1 cellular context compared by ENCODE assay signal in the genomic region with DNA sequence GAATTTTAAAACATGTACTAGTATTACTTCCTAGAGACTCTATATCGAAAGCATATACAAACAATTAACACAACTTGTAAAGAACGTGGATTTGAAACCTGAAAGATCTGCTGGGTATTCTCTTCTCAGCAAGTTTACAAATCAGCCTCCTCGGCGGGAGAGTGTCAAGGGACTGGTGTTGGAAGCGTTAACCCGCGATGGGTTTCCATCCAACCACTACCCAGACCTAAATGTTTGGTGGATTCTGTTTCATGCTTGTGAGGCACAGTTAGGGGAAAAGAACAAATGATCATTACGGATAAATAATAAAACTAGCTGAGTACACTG.
TF ChIP-seq lines count a peak whose summit lies in the region.

No MANE protein-coding gene starts in this region.

TF ChIP-seq in IMR-90, 13 proteins besides CTCF, POLR2A, EP300 and RAD21 (continued from another document):
- no peak for TF ChIP-seq RCOR1 (IDR thresholded peaks at IDR 0.05; ENCODE audit: insufficient replicate concordance, low read length)
- no peak for TF ChIP-seq RFX5 (IDR thresholded peaks at IDR 0.05; ENCODE audit: low read depth, low read length)
- no peak for TF ChIP-seq CEBPB (IDR thresholded peaks at IDR 0.05; ENCODE audit: low read depth, low read length)
- TF ChIP-seq BHLHE40 (IDR thresholded peaks at IDR 0.05; ENCODE audit: low read depth, low read length) = no peak
- TF ChIP-seq NFE2L2 (IDR thresholded peaks at IDR 0.05; ENCODE audit: low read depth, low read length) = no peak
